34 cellular contexts compared by ENCODE assay signal in the genomic region with DNA sequence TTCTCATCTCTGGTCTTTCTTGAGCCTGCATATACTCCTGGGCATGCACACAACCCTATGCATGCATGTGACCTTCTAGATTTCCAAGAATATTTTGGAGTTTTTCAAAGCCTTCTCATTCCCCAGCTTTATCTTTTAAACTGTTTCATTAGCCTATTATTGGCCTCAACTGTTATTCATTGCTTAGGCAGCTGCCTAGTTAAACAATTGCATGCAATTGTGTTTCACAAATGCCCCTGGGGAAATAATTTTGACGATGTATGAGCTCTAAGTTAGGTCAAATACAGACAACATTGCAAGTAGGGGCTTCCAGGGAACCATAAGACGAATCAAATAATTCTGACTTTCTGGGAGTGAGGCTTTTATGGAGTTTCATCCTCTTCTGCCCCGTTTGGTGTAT. TPM values are rescaled to one million over a fixed set of nuclear protein-coding genes. Genes with fewer than 3 reads are reported as not detected.
"Had no signal": no experiment of that assay in that cellular context is flagged by ENCODE, and none has a peak within 500 bp of the region (broad histone marks: within the 10 kb centered on the region; RNA-seq: fewer than 3 reads in every experiment).

No MANE protein-coding gene starts in this region.

- H3K4me1 Mint-ChIP-seq: activated CD4-positive, alpha-beta T cell treated with anti-CD3 and anti-CD28 coated beads for 36 hours; activated CD4-positive, alpha-beta T cell treated with anti-CD3 and anti-CD28 coated beads, Interleukin-2, amount 10 ng/mL, durations not matched to agents 24 days and 14 days; activated CD8-positive, alpha-beta memory T cell treated with anti-CD3 and anti-CD28 coated beads, Interleukin-2, amount 10 ng/mL, durations not matched to agents 7 days and 5 days; activated T-helper 17 cell treated with anti-CD3 and anti-CD28 coated beads, Interleukin-2, amount 50 U/mL, for 72 hours; central memory CD8-positive, alpha-beta T cell; endodermal cell had no signal

- H3K4me3 Mint-ChIP-seq: activated CD4-positive, alpha-beta memory T cell treated with anti-CD3 and anti-CD28 coated beads for 36 hours; activated CD4-positive, alpha-beta T cell treated with anti-CD3 and anti-CD28 coated beads for 36 hours; activated CD4-positive, alpha-beta T cell treated with anti-CD3 and anti-CD28 coated beads, Interleukin-2, amount 10 ng/mL, durations not matched to agents 24 days and 14 days; activated CD8-positive, alpha-beta memory T cell treated with anti-CD3 and anti-CD28 coated beads, Interleukin-2, amount 10 ng/mL, durations not matched to agents 7 days and 5 days; activated CD8-positive, alpha-beta T cell treated with anti-CD3 and anti-CD28 coated beads, Interleukin-2, amount 10 ng/mL, durations not matched to agents 7 days and 5 days; activated naive CD8-positive, alpha-beta T cell; activated T-helper 17 cell treated with anti-CD3 and anti-CD28 coated beads, Interleukin-2, amount 50 U/mL, for 72 hours; central memory CD8-positive, alpha-beta T cell; dendritic cell treated with granulocyte-macrophage colony-stimulating factor and Interleukin-4, amounts not matched to agents 40 ng/mL and 50 ng/mL, for 4 days; endodermal cell had no signal

- H3K4me3 ChIP-seq: coronary artery, dorsolateral prefrontal cortex had no signal

- H3K4me1 ChIP-seq: foreskin keratinocyte had no signal

- H3K27me3 Mint-ChIP-seq: activated CD4-positive, alpha-beta memory T cell treated with anti-CD3 and anti-CD28 coated beads for 36 hours; activated CD4-positive, alpha-beta T cell treated with anti-CD3 and anti-CD28 coated beads for 36 hours; activated CD4-positive, alpha-beta T cell treated with anti-CD3 and anti-CD28 coated beads, Interleukin-2, amount 10 ng/mL, durations not matched to agents 24 days and 14 days; activated naive CD8-positive, alpha-beta T cell; central memory CD8-positive, alpha-beta T cell; dendritic cell treated with granulocyte-macrophage colony-stimulating factor and Interleukin-4, amounts not matched to agents 40 ng/mL and 50 ng/mL, for 4 days had no signal

- ATAC-seq: activated CD4-positive, alpha-beta T cell treated with anti-CD3 and anti-CD28 coated beads for 36 hours; activated CD8-positive, alpha-beta memory T cell treated with anti-CD3 and anti-CD28 coated beads, Interleukin-2, amount 10 ng/mL, durations not matched to agents 7 days and 5 days; activated CD8-positive, alpha-beta T cell treated with anti-CD3 and anti-CD28 coated beads, Interleukin-2, amount 10 ng/mL, durations not matched to agents 7 days and 5 days; activated T-helper 17 cell treated with anti-CD3 and anti-CD28 coated beads, Interleukin-2, amount 50 U/mL, for 72 hours; esophagus mucosa; foreskin keratinocyte had no signal

- H3K27ac ChIP-seq: brain microvascular endothelial cell, coronary artery, dorsolateral prefrontal cortex, foreskin keratinocyte had no signal

- H3K27me3 ChIP-seq: brain microvascular endothelial cell, dorsolateral prefrontal cortex had no signal

- H3K27ac Mint-ChIP-seq: activated CD4-positive, alpha-beta memory T cell treated with anti-CD3 and anti-CD28 coated beads for 36 hours; activated CD4-positive, alpha-beta T cell treated with anti-CD3 and anti-CD28 coated beads for 36 hours; activated CD4-positive, alpha-beta T cell treated with anti-CD3 and anti-CD28 coated beads, Interleukin-2, amount 10 ng/mL, durations not matched to agents 24 days and 14 days; activated CD8-positive, alpha-beta memory T cell treated with anti-CD3 and anti-CD28 coated beads, Interleukin-2, amount 10 ng/mL, durations not matched to agents 7 days and 5 days; activated CD8-positive, alpha-beta T cell treated with anti-CD3 and anti-CD28 coated beads, Interleukin-2, amount 10 ng/mL, durations not matched to agents 7 days and 5 days; activated naive CD8-positive, alpha-beta T cell; activated T-helper 17 cell treated with anti-CD3 and anti-CD28 coated beads, Interleukin-2, amount 50 U/mL, for 72 hours; dendritic cell treated with granulocyte-macrophage colony-stimulating factor and Interleukin-4, amounts not matched to agents 40 ng/mL and 50 ng/mL, for 4 days; endodermal cell had no signal

- H3K36me3 Mint-ChIP-seq: activated naive CD8-positive, alpha-beta T cell had no signal

- DNase-seq: activated CD4-positive, alpha-beta memory T cell treated with anti-CD3 and anti-CD28 coated beads for 36 hours; activated CD4-positive, alpha-beta T cell treated with anti-CD3 and anti-CD28 coated beads for 36 hours; activated CD4-positive, alpha-beta T cell treated with anti-CD3 and anti-CD28 coated beads, Interleukin-2, amount 10 ng/mL, durations not matched to agents 24 days and 14 days; activated CD4-positive, CD25-positive, alpha-beta regulatory T cell; activated CD4-positive, CD25-positive, alpha-beta regulatory T cell treated with anti-CD3 and anti-CD28 coated beads, Interleukin-2, amount 50 U/mL, for 72 hours; activated CD8-positive, alpha-beta memory T cell treated with anti-CD3 and anti-CD28 coated beads, Interleukin-2, amount 10 ng/mL, durations not matched to agents 7 days and 5 days; activated CD8-positive, alpha-beta memory T cell treated with anti-CD3 and anti-CD28 coated beads, Interleukin-2, amount 50 U/mL, for 4 hours; activated CD8-positive, alpha-beta T cell treated with anti-CD3 and anti-CD28 coated beads, Interleukin-2, amount 10 ng/mL, durations not matched to agents 7 days and 5 days; activated effector memory CD4-positive, alpha-beta T cell treated with Interleukin-2 at 50 U/mL for 16 hours; activated gamma-delta T cell treated with Interleukin-2 at 50 U/mL for 16 hours; activated naive CD4-positive, alpha-beta T cell treated with anti-CD3 and anti-CD28 coated beads, Interleukin-2, amount 50 U/mL, for 16 hours; activated naive CD4-positive, alpha-beta T cell treated with Interleukin-2 at 50 U/mL for 16 hours; activated T-cell treated with anti-CD3 and anti-CD28 coated beads, Interleukin-2, amount 50 U/mL, for 1 hour; amniotic stem cell; anterior cingulate cortex; brain microvascular endothelial cell; dorsolateral prefrontal cortex; effector memory CD4-positive, alpha-beta T cell; endodermal cell; foreskin keratinocyte; head of caudate nucleus; T-helper 2 cell had no signal

- H3K9me3 Mint-ChIP-seq: activated CD4-positive, alpha-beta memory T cell treated with anti-CD3 and anti-CD28 coated beads for 36 hours; activated CD4-positive, alpha-beta T cell treated with anti-CD3 and anti-CD28 coated beads, Interleukin-2, amount 10 ng/mL, durations not matched to agents 24 days and 14 days; activated T-helper 17 cell treated with anti-CD3 and anti-CD28 coated beads, Interleukin-2, amount 50 U/mL, for 72 hours; central memory CD8-positive, alpha-beta T cell; dendritic cell treated with granulocyte-macrophage colony-stimulating factor and Interleukin-4, amounts not matched to agents 40 ng/mL and 50 ng/mL, for 4 days; endodermal cell had no signal

RNA-seq across cellular contexts. Expression of a gene that starts 2.3 kb away (rescaled TPM):
- total RNA-seq: bronchial epithelial cell, cardiac septum, cerebellum, epithelial cell of proximal tubule, foreskin keratinocyte had no signal

RNA-seq across cellular contexts. Expression of a gene that starts 22.4 kb away (rescaled TPM):
- total RNA-seq: T-helper 1 cell treated with Interleukin-12 subunit alpha and Interleukin-12 subunit beta and Interleukin-4 antibody, amounts not matched to agents 30 ng/mL and 1 ng/mL, for 36 hours had no signal

RNA-seq across cellular contexts. Expression of a gene that starts 40.4 kb away (rescaled TPM):
- total RNA-seq: astrocyte, bronchial epithelial cell, cerebellum, endodermal cell, epithelial cell of proximal tubule, esophagus mucosa, foreskin keratinocyte had no signal
